30 cellular contexts compared by ENCODE assay signal in the genomic region with DNA sequence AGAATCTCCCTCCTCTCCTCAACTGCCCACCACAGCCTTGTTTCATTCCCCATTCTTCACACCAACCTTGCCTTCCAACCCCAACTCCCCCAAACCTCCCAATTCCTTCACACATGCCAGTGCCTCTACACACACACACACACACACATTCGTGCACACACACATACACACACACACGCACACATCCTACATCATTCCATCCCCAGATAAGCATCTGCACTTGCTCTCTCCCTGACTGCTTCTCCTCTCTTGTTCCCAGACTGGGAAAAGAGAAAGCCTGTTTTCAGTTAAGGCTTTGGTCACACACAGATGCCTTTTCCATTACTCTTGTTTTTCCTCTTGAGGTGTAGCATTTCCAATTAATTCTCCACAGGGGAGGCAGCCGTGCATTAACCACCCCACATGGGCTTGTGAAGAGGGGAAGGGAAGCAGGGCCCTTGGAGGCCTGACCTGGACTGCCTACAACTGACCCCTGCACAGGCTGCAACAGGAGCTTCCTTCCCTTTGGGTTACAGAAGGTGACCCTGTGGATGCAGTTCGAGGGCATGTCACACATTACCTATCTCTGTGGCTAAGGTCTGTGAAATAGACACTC. TPM values are rescaled to one million over a fixed set of nuclear protein-coding genes. Genes with fewer than 3 reads are reported as not detected.
DNase-seq lines count a peak whose midpoint lies in the region; ATAC-seq, FAIRE-seq and TF ChIP-seq lines count a peak whose summit lies in the region.
"Had no signal": no experiment of that assay in that cellular context is flagged by ENCODE, and none has a peak within 500 bp of the region (broad histone marks: within the 10 kb centered on the region; RNA-seq: fewer than 3 reads in every experiment).

No MANE protein-coding gene starts in this region.

- no peak overlapping the region for H3K4me3 Mint-ChIP-seq in immature natural killer cell
- H3K4me3 Mint-ChIP-seq: CD8-positive, alpha-beta T cell; HFFc6 had no signal

- peaks cover 7% of the 10 kb centered on the region for H3K9me3 ChIP-seq in mesenchymal stem cell (ENCODE audit: control insufficient read depth, low read length)

- no peaks in the 10 kb centered on the region for H3K36me3 Mint-ChIP-seq in immature natural killer cell
- H3K36me3 Mint-ChIP-seq: CD8-positive, alpha-beta T cell had no signal

- H3K23ac ChIP-seq in mesenchymal stem cell (ENCODE audit: low read length in 2 of 2) = no peak overlapping the region

- ATAC-seq in GM19397 (IDR thresholded peaks at IDR 0.05; ENCODE audit: unreplicated experiment) (no peak), GM21528 (IDR thresholded peaks at IDR 0.05; ENCODE audit: low FRiP score, unreplicated experiment) (no peak), HG02852 (IDR thresholded peaks at IDR 0.05; ENCODE audit: unreplicated experiment) (no peak)
- ATAC-seq: CD8-positive, alpha-beta T cell; Panc1 had no signal

- H3K27me3 Mint-ChIP-seq in immature natural killer cell (ENCODE audit: low read depth in 3 of 3) = peaks cover 0 to 3% (median 0%) of the 10 kb centered on the region in 3 donors

- peak; percentile 77 for FAIRE-seq in bronchial epithelial cell (lab: Jason Lieb, UNC)
- FAIRE-seq: G401.6, GM12892 had no signal

- H2AFZ ChIP-seq in mesenchymal stem cell (ENCODE audit: low read depth, low read length) = no peak overlapping the region

- TF ChIP-seq CTCF in AG10803 (conservative IDR thresholded peaks at IDR 0.05; ENCODE audit: low read length) (no peak), bronchial epithelial cell (IDR thresholded peaks at IDR 0.05; ENCODE audit: insufficient read depth, low read length, severe bottlenecking) (no peak)

- no peak overlapping the region for H2BK120ac ChIP-seq in mesenchymal stem cell (ENCODE audit: low read depth, low read length)

- H3K4me3 ChIP-seq in AG10803 (ENCODE audit: low read length) (no peak overlapping the region), bronchial epithelial cell (ENCODE audit: low read depth, low read length) (no peak overlapping the region), mesenchymal stem cell (ENCODE audit: insufficient read depth in 1 of 2, low read depth in 1 of 2, low read length in 2 of 2) (no peak overlapping the region)
- H3K4me3 ChIP-seq: SJCRH30 had no signal

- DNase-seq in AG10803 (ENCODE audit: low read depth) = peak; percentile 64
- peak; percentile 40 for DNase-seq in NCI-H2107 treated with DMSO at 0.1 percent for 48 hours (lab: John Stamatoyannopoulos, UW; ENCODE audit: unreplicated experiment)
- DNase-seq in bronchial epithelial cell (ENCODE audit: low read depth) = no peak
- no peak for DNase-seq in mesenchymal stem cell
- no peak for DNase-seq in immature natural killer cell
- DNase-seq: 8988T; AML-193; C1 segment of cervical spinal cord; Calu3; CD8-positive, alpha-beta T cell; DMS153; H7; HFFc6; KG1; NCI-H1092 treated with DMSO at 0.1 percent for 48 hours; NCI-H146; NCI-H2029; NCI-H2171; NCI-H345; NCI-H524; NCI-H82; SJCRH30 had no signal

- no peak overlapping the region for H3K27ac Mint-ChIP-seq in immature natural killer cell
- H3K27ac Mint-ChIP-seq: CD8-positive, alpha-beta T cell; HFFc6 had no signal

- H3K36me3 ChIP-seq in bronchial epithelial cell (ENCODE audit: control insufficient read depth, insufficient read depth, low read length) (no peaks in the 10 kb centered on the region), mesenchymal stem cell (ENCODE audit: control insufficient read depth in 1 of 2, insufficient read depth in 2 of 2, low read depth in 1 of 2, low read length in 2 of 2) (no peaks in the 10 kb centered on the region)
- H3K36me3 ChIP-seq: SJCRH30 had no signal

- no peak overlapping the region for H3K14ac ChIP-seq in mesenchymal stem cell (ENCODE audit: low read length in 2 of 2)

- peaks cover 5% of the 10 kb centered on the region for H3K4me1 ChIP-seq in mesenchymal stem cell (ENCODE audit: control insufficient read depth, insufficient read depth, low read depth, low read length)
- H3K4me1 ChIP-seq: SJCRH30 had no signal

- H3K4ac ChIP-seq in mesenchymal stem cell (ENCODE audit: low read depth in 1 of 2, low read length in 2 of 2) = no peak overlapping the region

- no peak overlapping the region for H2BK5ac ChIP-seq in mesenchymal stem cell (ENCODE audit: low read depth, low read length, poor library complexity, severe bottlenecking)

- H3K27me3 ChIP-seq in bronchial epithelial cell (ENCODE audit: control insufficient read depth, insufficient read depth, low read length) = peaks cover 3% of the 10 kb centered on the region
- no peaks in the 10 kb centered on the region for H3K27me3 ChIP-seq in mesenchymal stem cell (ENCODE audit: control insufficient read depth in 1 of 2, insufficient read depth in 1 of 2, low read length in 2 of 2)
- H3K27me3 ChIP-seq: SJCRH30 had no signal

- H2BK15ac ChIP-seq in mesenchymal stem cell (ENCODE audit: low read depth, poor library complexity, severe bottlenecking) = no peak overlapping the region

- H3K9me3 Mint-ChIP-seq in immature natural killer cell = no peaks in the 10 kb centered on the region
- H3K9me3 Mint-ChIP-seq: CD8-positive, alpha-beta T cell; HFFc6 had no signal

- 67% methylated on average over 4 of the region's 4 CpGs for WGBS in mesenchymal stem cell

- peak overlapping the region; percentile 41 for H4K91ac ChIP-seq in mesenchymal stem cell (ENCODE audit: low read length)

- H2AK5ac ChIP-seq in mesenchymal stem cell (ENCODE audit: low read length, severe bottlenecking) = no peak overlapping the region

- H3K27ac ChIP-seq in mesenchymal stem cell (ENCODE audit: low read length, poor library complexity, severe bottlenecking) = no peak overlapping the region
- H3K27ac ChIP-seq: HL-60, SJCRH30 had no signal

- no peak overlapping the region for H3K9ac ChIP-seq in mesenchymal stem cell (ENCODE audit: low read length)

- H2BK12ac ChIP-seq in mesenchymal stem cell (ENCODE audit: low read length in 2 of 2) = peak overlapping the region; percentile 51 to 61

- H3K4me2 ChIP-seq in mesenchymal stem cell (ENCODE audit: low read length, poor library complexity, severe bottlenecking) = no peak overlapping the region

- no peaks in the 10 kb centered on the region for H3K4me1 Mint-ChIP-seq in immature natural killer cell

- peak overlapping the region; percentile 1 to 34 for H3K18ac ChIP-seq in mesenchymal stem cell (ENCODE audit: low read depth in 1 of 2, low read length in 2 of 2)

- peak overlapping the region; percentile 47 for H4K8ac ChIP-seq in mesenchymal stem cell (ENCODE audit: low read length)

- H3K79me1 ChIP-seq in mesenchymal stem cell (replicated peaks; ENCODE audit: low read length, poor library complexity, severe bottlenecking) = no peaks in the 10 kb centered on the region

RNA-seq across cellular contexts. Expression of a gene that starts 32.0 kb away (rescaled TPM):
- total RNA-seq in bronchial epithelial cell = 0.38 and 1.3 TPM in 2 replicates
- 40.7 TPM for polyA plus RNA-seq in mesenchymal stem cell (2013, experiment 1 of 2)
- polyA plus RNA-seq in mesenchymal stem cell (2013, experiment 2 of 2) = 41.6 TPM
- polyA plus RNA-seq in immature natural killer cell = not detected
- total RNA-seq: CD8-positive, alpha-beta T cell; HT-29 had no signal

Comparison
In these comparisons a context has a peak if more than half of its experiments do, and no peak if none do; other contexts are left out.
1. DNase-seq: peak in AG10803 (single experiment) and NCI-H2107 treated with DMSO at 0.1 percent for 48 hours (single experiment); none in bronchial epithelial cell (single experiment), mesenchymal stem cell (single experiment) and immature natural killer cell (0 of 3).